ENCODE assay signal across 8 cellular contexts in genomic region chr15:44682809-44683682, GRCh38. TPM values are rescaled to one million over a fixed set of nuclear protein-coding genes. Genes with fewer than 3 reads are reported as not detected.
DNase-seq lines count a peak whose midpoint lies in the region; ATAC-seq, FAIRE-seq and TF ChIP-seq lines count a peak whose summit lies in the region.
"Not testable (repeated sequence)": the region's sequence is repeated elsewhere in the genome, so short reads cannot be mapped to it uniquely, and the experiment has no call there.

No MANE protein-coding gene starts in this region.

- H3K4me3 ChIP-seq in DND-41 (ENCODE audit: low read depth in 1 of 2, low read length in 2 of 2), result peak overlapping the region in 1 of 2 experiments; percentile 36; a peak in 1 of 4 replicates
- H3K4me3 ChIP-seq in RWPE2 (ENCODE audit: severe bottlenecking); keratinocyte (ENCODE audit: control insufficient read depth in 2 of 3, extremely low read depth in 1 of 3, insufficient read depth in 2 of 3, low read depth in 1 of 3, low read length in 3 of 3): not testable (repeated sequence)
- H3K4me3 ChIP-seq in skin epidermis, result peak overlapping the region in 1 of 7 experiments; percentile 11

- not testable (repeated sequence) for H3K36me3 ChIP-seq in DND-41 (ENCODE audit: insufficient read depth, low read length); RWPE2 (ENCODE audit: low read depth); keratinocyte (ENCODE audit: control insufficient read depth in 2 of 2, extremely low read depth in 1 of 2, insufficient read depth in 2 of 2, low read length in 2 of 2)

- POLR2A ChIA-PET in MCF 10A (lab: Yijun Ruan, JAX), result interaction anchor here (0.6 to 3.6 kb wide), 5 partner anchors 20 to 256 kb away, joined by 3 to 21 read pairs (median 4); partner anchors contain the start of genes B2M, PATL2 and SPG11

- H3K9me3 ChIP-seq in DND-41 (ENCODE audit: insufficient read depth, low read length, severe bottlenecking); RWPE2 (ENCODE audit: severe bottlenecking); keratinocyte (ENCODE audit: control insufficient read depth, low read depth, low read length): not testable (repeated sequence)

- not testable (repeated sequence) for H3K79me2 ChIP-seq in DND-41 (ENCODE audit: insufficient read depth, low read length); keratinocyte (ENCODE audit: control insufficient read depth, insufficient read depth, low read length)

- not testable (repeated sequence) for H3K4me1 Mint-ChIP-seq in MCF 10A (ENCODE audit: insufficient read depth, unreplicated experiment)

- not testable (repeated sequence) for H3K4me3 Mint-ChIP-seq in MCF 10A (ENCODE audit: unreplicated experiment)

- CTCF ChIA-PET in MCF 10A (lab: Yijun Ruan, JAX), result interaction anchor here (0.8 to 1.8 kb wide), 2 partner anchors 10 to 55 kb away, joined by 3 to 10 read pairs; no protein-coding TSS in a partner anchor

- H3K36me3 Mint-ChIP-seq in MCF 10A (ENCODE audit: insufficient read depth, unreplicated experiment), result not testable (repeated sequence)

- dilution Hi-C loops in keratinocyte (cut with MboI; ENCODE audit: extremely low pct_ligation_motif_present, low sequenced_read_pairs), result not testable (repeated sequence)

- peak; percentile 73 for ATAC-seq in DND-41 (ENCODE audit: insufficient read depth, low read depth)
- ATAC-seq in RWPE2 (ENCODE audit: low read depth), result peak; percentile 33; the same call in 1 of the 3 replicates
- ATAC-seq in stimulated activated naive CD8-positive, alpha-beta T cell treated with anti-CD3 and anti-CD28 coated beads, Interleukin-15, Interleukin-2, amounts not matched to agents 100 U/mL and 50 U/mL, for 24 hours, result peak; percentile 71

- H3K27me3 Mint-ChIP-seq in MCF 10A (ENCODE audit: insufficient read depth, unreplicated experiment), result peaks cover 26% of the 10 kb centered on the region

- H3K27ac Mint-ChIP-seq in MCF 10A (ENCODE audit: low read depth, unreplicated experiment), result not testable (repeated sequence)

- not testable (repeated sequence) for H3K9me3 Mint-ChIP-seq in MCF 10A (ENCODE audit: unreplicated experiment)

- H4K20me1 ChIP-seq in DND-41 (ENCODE audit: insufficient read depth, low read length); keratinocyte (ENCODE audit: control insufficient read depth, extremely low read depth, insufficient read depth, low read length): not testable (repeated sequence)

- not testable (repeated sequence) for H3K9me1 ChIP-seq in keratinocyte (ENCODE audit: control insufficient read depth, extremely low read depth, insufficient read depth, low read length)

- DNase-seq in DND-41, result peak; percentile 85
- peak; percentile 58 to 82 (median 78) for DNase-seq in NCI-H1417 (lab: John Stamatoyannopoulos, UW)
- not testable (repeated sequence) for DNase-seq in RWPE2 (ENCODE audit: low spot score); keratinocyte (ENCODE audit: low read depth, low spot score)
- DNase-seq in activated CD8-positive, alpha-beta memory T cell treated with anti-CD3 and anti-CD28 coated beads for 4 hours (ENCODE audit: low read depth in 2 of 2), result peak; percentile 41 to 59
- peak; percentile 49 for DNase-seq in MCF 10A (ENCODE audit: unreplicated experiment)
- DNase-seq in stimulated activated naive CD8-positive, alpha-beta T cell treated with anti-CD3 and anti-CD28 coated beads, Interleukin-15, Interleukin-2, amounts not matched to agents 100 U/mL and 50 U/mL, for 24 hours, result peak; percentile 81

- peak overlapping the region; percentile 51 for H3K4me2 ChIP-seq in DND-41 (ENCODE audit: insufficient read depth, low read length)
- peak overlapping the region; percentile 41 for H3K4me2 ChIP-seq in keratinocyte (ENCODE audit: control insufficient read depth, extremely low read depth, insufficient read depth, low read depth, low read length)

- peak overlapping the region; percentile 46 for H3K9ac ChIP-seq in DND-41 (ENCODE audit: low read depth, low read length)
- not testable (repeated sequence) for H3K9ac ChIP-seq in keratinocyte (ENCODE audit: control insufficient read depth, extremely low read depth, insufficient read depth, low read length)

- peak overlapping the region; percentile 79 for H3K27ac ChIP-seq in DND-41 (ENCODE audit: low read length)
- not testable (repeated sequence) for H3K27ac ChIP-seq in RWPE2 (ENCODE audit: poor library complexity, severe bottlenecking); keratinocyte (ENCODE audit: control insufficient read depth, insufficient read depth, low read length)
- peak overlapping the region in 19 of 21 experiments; percentile 1 to 90 (median 62) for H3K27ac ChIP-seq in skin epidermis

- peaks cover 36% of the 10 kb centered on the region for H3K4me1 ChIP-seq in DND-41 (ENCODE audit: insufficient read depth, low read length)
- peaks cover 11% of the 10 kb centered on the region for H3K4me1 ChIP-seq in RWPE2 (ENCODE audit: insufficient read depth, poor library complexity, severe bottlenecking)
- not testable (repeated sequence) for H3K4me1 ChIP-seq in keratinocyte (ENCODE audit: control insufficient read depth, extremely low read depth, insufficient read depth, low read length)

- H3K27me3 ChIP-seq in DND-41 (ENCODE audit: insufficient read depth, low read length, poor library complexity); RWPE2 (ENCODE audit: insufficient read depth, poor library complexity, severe bottlenecking); keratinocyte (ENCODE audit: control insufficient read depth, extremely low read depth, insufficient read depth, low read length): not testable (repeated sequence)

- BruUV-seq in MCF 10A (replicated peaks; lab: Mats Ljungman, UMichigan), result not testable (repeated sequence)

- TF ChIP-seq CTCF in DND-41 (IDR thresholded peaks at IDR 0.05; ENCODE audit: borderline replicate concordance, extremely low read depth, low read length, poor library complexity, severe bottlenecking); RWPE2 (IDR thresholded peaks at IDR 0.05; ENCODE audit: poor library complexity, severe bottlenecking); MCF 10A (IDR thresholded peaks at IDR 0.05; ENCODE audit: unreplicated experiment); keratinocyte (optimal IDR thresholded peaks at IDR 0.05 in 1 of 3, IDR thresholded peaks at IDR 0.05 in 1 of 3, conservative IDR thresholded peaks at IDR 0.05 in 1 of 3; ENCODE audit: extremely low read depth in 1 of 3, insufficient read depth in 2 of 3, low read length in 3 of 3): not testable (repeated sequence)

- intact Hi-C loops in MCF 10A (cut with micrococcal nuclease), result not testable (repeated sequence)

- FAIRE-seq in keratinocyte (lab: Jason Lieb, UNC), result not testable (repeated sequence)

- H2AFZ ChIP-seq in DND-41 (ENCODE audit: low read depth, low read length), result peak overlapping the region; percentile 63
- peak overlapping the region; percentile 43 for H2AFZ ChIP-seq in keratinocyte (ENCODE audit: control insufficient read depth, low read length)

RNA-seq across cellular contexts. Expression of gene SPG11, which starts 19.6 kb away (rescaled TPM):
- total RNA-seq in MCF 10A (2022), result 65.1 and 69.0 TPM in 2 replicates
- polyA plus RNA-seq in keratinocyte, result 35.6 to 53.4 TPM (median 41.5 TPM) in 3 replicates
- polyA plus RNA-seq in keratinocyte (2011; ENCODE audit: low read depth), result 37.1 TPM
- polyA plus RNA-seq in keratinocyte (2011; cell fraction: cytosol; rRNA removed), result 23.9 and 29.8 TPM in 2 replicates
- polyA plus RNA-seq in keratinocyte (2011; cell fraction: nucleus; rRNA removed), result 90.6 and 92.9 TPM in 2 replicates
- 22.4 and 27.0 TPM in 2 replicates for polyA plus RNA-seq in keratinocyte (2012; ENCODE audit: low replicate concordance)
- 47.6 to 137 TPM (median 107 TPM) in 3 replicates for polyA minus RNA-seq in keratinocyte
- 43.0 TPM for polyA minus RNA-seq in keratinocyte (2011; cell fraction: cytosol; rRNA and poly(A)+ RNA removed)
- polyA minus RNA-seq in keratinocyte (2011; cell fraction: nucleus; rRNA and poly(A)+ RNA removed), result 76.5 and 120 TPM in 2 replicates

RNA-seq across cellular contexts. Expression of gene PATL2, which starts 28.1 kb away (rescaled TPM):
- total RNA-seq in MCF 10A (2022), result 0.16 and 0.71 TPM in 2 replicates
- 0.15 to 1.0 TPM (median 0.46 TPM) in 3 replicates for polyA plus RNA-seq in keratinocyte
- 0.17 TPM for polyA plus RNA-seq in keratinocyte (2011; ENCODE audit: low read depth)
- polyA plus RNA-seq in keratinocyte (2011; cell fraction: cytosol; rRNA removed), result 0.19 and 0.21 TPM in 2 replicates
- 2.8 and 3.6 TPM in 2 replicates for polyA plus RNA-seq in keratinocyte (2011; cell fraction: nucleus; rRNA removed)
- polyA plus RNA-seq in keratinocyte (2012; ENCODE audit: low replicate concordance), result 0.07 and 0.38 TPM in 2 replicates
- 0.26 to 0.54 TPM in 2 of 3 replicates, not detected in the other for polyA minus RNA-seq in keratinocyte
- polyA minus RNA-seq in keratinocyte (2011; cell fraction: cytosol; rRNA and poly(A)+ RNA removed), result not detected
- 0.74 and 1.1 TPM in 2 replicates for polyA minus RNA-seq in keratinocyte (2011; cell fraction: nucleus; rRNA and poly(A)+ RNA removed)

RNA-seq across cellular contexts. Expression of gene B2M, which starts 28.3 kb away (rescaled TPM):
- total RNA-seq in MCF 10A (2022), result 605 and 755 TPM in 2 replicates
- polyA plus RNA-seq in keratinocyte, result 2,930 to 4,328 TPM (median 3,098 TPM) in 3 replicates
- polyA plus RNA-seq in keratinocyte (2011; ENCODE audit: low read depth), result 444 TPM
- 2,818 and 4,243 TPM in 2 replicates for polyA plus RNA-seq in keratinocyte (2011; cell fraction: cytosol; rRNA removed)
- polyA plus RNA-seq in keratinocyte (2011; cell fraction: nucleus; rRNA removed), result 4,543 and 5,641 TPM in 2 replicates
- 1,371 and 1,431 TPM in 2 replicates for polyA plus RNA-seq in keratinocyte (2012; ENCODE audit: low replicate concordance)
- 171 to 639 TPM (median 616 TPM) in 3 replicates for polyA minus RNA-seq in keratinocyte
- 661 TPM for polyA minus RNA-seq in keratinocyte (2011; cell fraction: cytosol; rRNA and poly(A)+ RNA removed)
- polyA minus RNA-seq in keratinocyte (2011; cell fraction: nucleus; rRNA and poly(A)+ RNA removed), result 364 and 767 TPM in 2 replicates

RNA-seq across cellular contexts. Expression of gene TRIM69, which starts 53.3 kb away (rescaled TPM):
- 8.2 and 12.2 TPM in 2 replicates for total RNA-seq in MCF 10A (2022)
- 6.2 to 11.0 TPM (median 9.3 TPM) in 3 replicates for polyA plus RNA-seq in keratinocyte
- polyA plus RNA-seq in keratinocyte (2011; ENCODE audit: low read depth), result 18.0 TPM
- polyA plus RNA-seq in keratinocyte (2011; cell fraction: cytosol; rRNA removed), result 6.0 and 9.9 TPM in 2 replicates
- 3.8 and 4.4 TPM in 2 replicates for polyA plus RNA-seq in keratinocyte (2011; cell fraction: nucleus; rRNA removed)
- polyA plus RNA-seq in keratinocyte (2012; ENCODE audit: low replicate concordance), result 5.5 and 6.3 TPM in 2 replicates
- 3.2 to 7.2 TPM (median 5.5 TPM) in 3 replicates for polyA minus RNA-seq in keratinocyte
- 3.3 TPM for polyA minus RNA-seq in keratinocyte (2011; cell fraction: cytosol; rRNA and poly(A)+ RNA removed)
- 1.6 and 4.9 TPM in 2 replicates for polyA minus RNA-seq in keratinocyte (2011; cell fraction: nucleus; rRNA and poly(A)+ RNA removed)
